Comparison of ENCODE assay signal across 11 cellular contexts in genomic region chr13:51331354-51331861, GRCh38. TPM values are rescaled to one million over a fixed set of nuclear protein-coding genes. Genes with fewer than 3 reads are reported as not detected.
DNase-seq lines count a peak whose midpoint lies in the region; ATAC-seq and FAIRE-seq lines count a peak whose summit lies in the region.
"Had no signal": no experiment of that assay in that cellular context is flagged by ENCODE, and none has a peak within 500 bp of the region (broad histone marks: within the 10 kb centered on the region; RNA-seq: fewer than 3 reads in every experiment).

No MANE protein-coding gene starts in this region.

- peak overlapping the region; percentile 6 for H3K4me3 Mint-ChIP-seq in activated T-helper 2 cell treated with anti-CD3 and anti-CD28 coated beads, Interferon-gamma antibody, Interleukin-2, Interleukin-4, amounts not matched to agents 10 μg/mL and 5 μg/mL and 100 μg/mL, durations not matched to agents 14 hours and 24 hours and 36 hours (ENCODE audit: low read depth)

- ATAC-seq in HG02763 (IDR thresholded peaks at IDR 0.05; ENCODE audit: unreplicated experiment), result peak; percentile 45

- no peak overlapping the region for H3K4me3 ChIP-seq in small intestine (ENCODE audit: low read depth in 1 of 2, low read length in 2 of 2)

- H3K27me3 ChIP-seq in small intestine (ENCODE audit: control insufficient read depth in 2 of 2, insufficient read depth in 2 of 2, low read length in 2 of 2), result no peaks in the 10 kb centered on the region

- H3K36me3 Mint-ChIP-seq in activated T-helper 2 cell treated with anti-CD3 and anti-CD28 coated beads, Interferon-gamma antibody, Interleukin-2, Interleukin-4, amounts not matched to agents 10 μg/mL and 5 μg/mL and 100 μg/mL, durations not matched to agents 14 hours and 24 hours and 36 hours (ENCODE audit: low read depth), result no peaks in the 10 kb centered on the region

- no peaks in the 10 kb centered on the region for H3K36me3 ChIP-seq in small intestine (ENCODE audit: control insufficient read depth in 2 of 2, insufficient read depth in 2 of 2, low read length in 2 of 2)

- H3K9me3 Mint-ChIP-seq in activated T-helper 2 cell treated with anti-CD3 and anti-CD28 coated beads, Interferon-gamma antibody, Interleukin-2, Interleukin-4, amounts not matched to agents 10 μg/mL and 5 μg/mL and 100 μg/mL, durations not matched to agents 14 hours and 24 hours and 36 hours, result no peaks in the 10 kb centered on the region

- H3K4me1 ChIP-seq in small intestine (ENCODE audit: control insufficient read depth in 2 of 2, insufficient read depth in 1 of 2, low read depth in 1 of 2, low read length in 1 of 2), result no peaks in the 10 kb centered on the region

- no peak overlapping the region for H3K27ac ChIP-seq in small intestine (ENCODE audit: low read depth in 1 of 2, low read length in 1 of 2)

- peak; percentile 6 for DNase-seq in stimulated activated CD4-positive, alpha-beta T cell treated with anti-CD3 and anti-CD28 coated beads, Interleukin-1b, Interleukin-23, amount 100 ng/mL, for 48 hours
- no peak for DNase-seq in stimulated activated CD4-positive, alpha-beta T cell treated with anti-CD3 and anti-CD28 coated beads, Interleukin-4, amount 100 ng/mL, for 1 hour
- DNase-seq in activated T-helper 2 cell treated with anti-CD3 and anti-CD28 coated beads, Interferon-gamma antibody, Interleukin-2, Interleukin-4, amounts not matched to agents 10 μg/mL and 5 μg/mL and 100 μg/mL, durations not matched to agents 14 hours and 24 hours and 36 hours (ENCODE audit: low spot score), result no peak
- no peak for DNase-seq in AML-193 (lab: John Stamatoyannopoulos, UW)
- no peak for DNase-seq in HTR-8/SVneo (ENCODE audit: insufficient read length, low spot score)
- no peak for DNase-seq in cerebellar nuclear complex (lab: John Stamatoyannopoulos, UW)
- DNase-seq in small intestine, result no peak
- DNase-seq: activated CD4-positive, alpha-beta T cell treated with anti-CD3 and anti-CD28 coated beads, Interleukin-2, amount 50 U/mL, for 4 hours had no signal

- peaks cover 22% of the 10 kb centered on the region for H3K4me1 Mint-ChIP-seq in activated T-helper 2 cell treated with anti-CD3 and anti-CD28 coated beads, Interferon-gamma antibody, Interleukin-2, Interleukin-4, amounts not matched to agents 10 μg/mL and 5 μg/mL and 100 μg/mL, durations not matched to agents 14 hours and 24 hours and 36 hours (ENCODE audit: low read depth)

- H3K9me3 ChIP-seq in small intestine (ENCODE audit: control insufficient read depth, low read depth), result no peaks in the 10 kb centered on the region

- FAIRE-seq in HTR-8/SVneo (lab: Jason Lieb, UNC) (no peak), small intestine (lab: Jason Lieb, UNC) (no peak)

- 69 to 80% (median 70%) methylated on average over 6 of the region's 6 CpGs for WGBS in small intestine, 3 donors

- peak overlapping the region; percentile 73 for H3K27ac Mint-ChIP-seq in activated T-helper 2 cell treated with anti-CD3 and anti-CD28 coated beads, Interferon-gamma antibody, Interleukin-2, Interleukin-4, amounts not matched to agents 10 μg/mL and 5 μg/mL and 100 μg/mL, durations not matched to agents 14 hours and 24 hours and 36 hours

- peaks cover 10% of the 10 kb centered on the region for H3K27me3 Mint-ChIP-seq in activated T-helper 2 cell treated with anti-CD3 and anti-CD28 coated beads, Interferon-gamma antibody, Interleukin-2, Interleukin-4, amounts not matched to agents 10 μg/mL and 5 μg/mL and 100 μg/mL, durations not matched to agents 14 hours and 24 hours and 36 hours (ENCODE audit: low read depth)

- intact Hi-C loops in activated T-helper 2 cell treated with anti-CD3 and anti-CD28 coated beads, Interferon-gamma antibody, Interleukin-2, Interleukin-4, amounts not matched to agents 10 μg/mL and 5 μg/mL and 100 μg/mL, durations not matched to agents 14 hours and 24 hours and 36 hours (cut with micrococcal nuclease), result no loop called here

RNA-seq across cellular contexts. Expression of gene SERPINE3, which starts 8.1 kb away (rescaled TPM):
- total RNA-seq in activated T-helper 2 cell treated with anti-CD3 and anti-CD28 coated beads, Interferon-gamma antibody, Interleukin-2, Interleukin-4, amounts not matched to agents 10 μg/mL and 5 μg/mL and 100 μg/mL, durations not matched to agents 14 hours and 24 hours and 36 hours, result not detected in 2 replicates
- not detected for polyA plus RNA-seq in small intestine
- total RNA-seq: MCF 10A, mucosa of gallbladder had no signal
